In the genomic region with DNA sequence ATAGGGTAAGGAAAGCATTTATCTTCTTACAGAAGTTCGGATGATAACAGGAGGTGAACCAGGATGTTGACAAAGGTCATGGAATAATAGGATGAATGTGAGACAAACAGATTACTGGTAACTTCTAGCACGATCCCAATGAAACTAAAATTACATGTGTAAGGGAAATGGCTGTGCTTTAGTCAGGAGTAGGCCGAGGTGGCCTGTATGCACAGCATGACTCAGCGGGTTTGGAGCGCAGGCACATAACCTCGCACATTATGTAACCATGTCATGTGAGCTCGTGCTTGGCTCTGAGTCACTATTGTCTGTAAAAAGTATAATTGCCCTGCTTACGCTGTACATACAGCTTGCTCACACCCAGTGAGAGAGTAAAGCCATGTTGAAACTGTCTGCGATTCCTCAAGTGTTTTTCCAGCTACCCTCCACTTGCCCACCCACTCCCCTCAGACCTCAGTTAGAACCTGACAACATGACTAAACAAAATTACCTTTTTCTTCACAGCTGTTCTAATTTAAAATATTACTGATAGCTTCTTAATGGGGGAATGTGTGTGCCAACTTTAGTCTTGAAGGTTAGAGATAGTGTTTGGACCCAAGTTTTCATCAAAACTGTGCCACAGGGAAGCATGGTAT, we compare ENCODE assay signal across 1 cellular context.
A peak's percentile ranks its signal among the peaks of the same experiment; 100 is the strongest.
TF ChIP-seq lines count a peak whose summit lies in the region.

No MANE protein-coding gene starts in this region.

TF ChIP-seq in K562, 482 proteins besides CTCF, POLR2A, EP300 and RAD21 (continued from another document and continues in another):
- TF ChIP-seq, protein P1, sequence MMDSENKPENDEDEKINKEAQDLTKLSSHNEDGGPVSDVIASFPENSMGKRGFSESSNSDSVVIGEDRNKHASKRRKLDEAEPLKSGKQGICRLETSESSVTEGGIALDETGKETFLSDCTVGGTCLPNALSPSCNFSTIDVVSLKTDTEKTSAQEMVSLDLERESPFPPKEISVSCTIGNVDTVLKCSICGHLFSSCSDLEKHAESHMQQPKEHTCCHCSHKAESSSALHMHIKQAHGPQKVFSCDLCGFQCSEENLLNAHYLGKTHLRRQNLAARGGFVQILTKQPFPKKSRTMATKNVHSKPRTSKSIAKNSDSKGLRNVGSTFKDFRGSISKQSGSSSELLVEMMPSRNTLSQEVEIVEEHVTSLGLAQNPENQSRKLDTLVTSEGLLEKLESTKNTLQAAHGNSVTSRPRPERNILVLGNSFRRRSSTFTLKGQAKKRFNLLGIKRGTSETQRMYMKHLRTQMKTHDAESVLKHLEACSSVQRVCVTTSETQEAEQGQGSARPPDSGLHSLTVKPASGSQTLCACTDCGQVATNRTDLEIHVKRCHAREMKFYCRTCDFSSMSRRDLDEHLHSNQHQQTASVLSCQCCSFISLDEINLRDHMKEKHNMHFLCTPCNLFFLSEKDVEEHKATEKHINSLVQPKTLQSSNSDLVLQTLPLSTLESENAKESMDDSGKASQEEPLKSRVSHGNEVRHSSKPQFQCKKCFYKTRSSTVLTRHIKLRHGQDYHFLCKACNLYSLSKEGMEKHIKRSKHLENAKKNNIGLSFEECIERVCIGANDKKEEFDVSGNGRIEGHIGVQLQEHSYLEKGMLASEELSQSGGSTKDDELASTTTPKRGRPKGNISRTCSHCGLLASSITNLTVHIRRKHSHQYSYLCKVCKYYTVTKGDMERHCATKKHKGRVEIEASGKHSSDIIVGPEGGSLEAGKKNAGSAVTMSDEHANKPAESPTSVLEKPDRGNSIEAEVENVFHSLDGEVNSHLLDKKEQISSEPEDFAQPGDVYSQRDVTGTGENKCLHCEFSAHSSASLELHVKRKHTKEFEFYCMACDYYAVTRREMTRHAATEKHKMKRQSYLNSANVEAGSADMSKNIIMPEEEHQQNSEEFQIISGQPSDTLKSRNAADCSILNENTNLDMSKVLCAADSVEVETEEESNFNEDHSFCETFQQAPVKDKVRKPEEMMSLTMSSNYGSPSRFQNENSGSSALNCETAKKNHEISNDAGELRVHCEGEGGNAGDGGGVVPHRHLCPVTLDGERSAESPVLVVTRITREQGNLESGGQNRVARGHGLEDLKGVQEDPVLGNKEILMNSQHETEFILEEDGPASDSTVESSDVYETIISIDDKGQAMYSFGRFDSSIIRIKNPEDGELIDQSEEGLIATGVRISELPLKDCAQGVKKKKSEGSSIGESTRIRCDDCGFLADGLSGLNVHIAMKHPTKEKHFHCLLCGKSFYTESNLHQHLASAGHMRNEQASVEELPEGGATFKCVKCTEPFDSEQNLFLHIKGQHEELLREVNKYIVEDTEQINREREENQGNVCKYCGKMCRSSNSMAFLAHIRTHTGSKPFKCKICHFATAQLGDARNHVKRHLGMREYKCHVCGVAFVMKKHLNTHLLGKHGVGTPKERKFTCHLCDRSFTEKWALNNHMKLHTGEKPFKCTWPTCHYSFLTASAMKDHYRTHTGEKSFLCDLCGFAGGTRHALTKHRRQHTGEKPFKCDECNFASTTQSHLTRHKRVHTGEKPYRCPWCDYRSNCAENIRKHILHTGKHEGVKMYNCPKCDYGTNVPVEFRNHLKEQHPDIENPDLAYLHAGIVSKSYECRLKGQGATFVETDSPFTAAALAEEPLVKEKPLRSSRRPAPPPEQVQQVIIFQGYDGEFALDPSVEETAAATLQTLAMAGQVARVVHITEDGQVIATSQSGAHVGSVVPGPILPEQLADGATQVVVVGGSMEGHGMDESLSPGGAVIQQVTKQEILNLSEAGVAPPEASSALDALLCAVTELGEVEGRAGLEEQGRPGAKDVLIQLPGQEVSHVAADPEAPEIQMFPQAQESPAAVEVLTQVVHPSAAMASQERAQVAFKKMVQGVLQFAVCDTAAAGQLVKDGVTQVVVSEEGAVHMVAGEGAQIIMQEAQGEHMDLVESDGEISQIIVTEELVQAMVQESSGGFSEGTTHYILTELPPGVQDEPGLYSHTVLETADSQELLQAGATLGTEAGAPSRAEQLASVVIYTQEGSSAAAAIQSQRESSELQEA (IDR thresholded peaks at IDR 0.05; ENCODE audit: low read depth), result no peak
- TF ChIP-seq NR2F6 (CRISPR knock-in tag; IDR thresholded peaks at IDR 0.05), result no peak
- peak in 2 of 3 experiments; percentile 23 to 71 for TF ChIP-seq YY1 (IDR thresholded peaks at IDR 0.05; ENCODE audit: borderline replicate concordance in 1 of 3, control insufficient read depth in 1 of 3, extremely low read depth in 1 of 3, insufficient read depth in 3 of 3, insufficient read length in 1 of 3, insufficient replicate concordance in 2 of 3, low read depth in 1 of 3, low read length in 2 of 3)
- peak; percentile 81 for TF ChIP-seq PTTG1 (tag; IDR thresholded peaks at IDR 0.05; ENCODE audit: low read depth)
- no peak for TF ChIP-seq KAT8 (IDR thresholded peaks at IDR 0.05; ENCODE audit: low read depth)
- TF ChIP-seq, protein P2, sequence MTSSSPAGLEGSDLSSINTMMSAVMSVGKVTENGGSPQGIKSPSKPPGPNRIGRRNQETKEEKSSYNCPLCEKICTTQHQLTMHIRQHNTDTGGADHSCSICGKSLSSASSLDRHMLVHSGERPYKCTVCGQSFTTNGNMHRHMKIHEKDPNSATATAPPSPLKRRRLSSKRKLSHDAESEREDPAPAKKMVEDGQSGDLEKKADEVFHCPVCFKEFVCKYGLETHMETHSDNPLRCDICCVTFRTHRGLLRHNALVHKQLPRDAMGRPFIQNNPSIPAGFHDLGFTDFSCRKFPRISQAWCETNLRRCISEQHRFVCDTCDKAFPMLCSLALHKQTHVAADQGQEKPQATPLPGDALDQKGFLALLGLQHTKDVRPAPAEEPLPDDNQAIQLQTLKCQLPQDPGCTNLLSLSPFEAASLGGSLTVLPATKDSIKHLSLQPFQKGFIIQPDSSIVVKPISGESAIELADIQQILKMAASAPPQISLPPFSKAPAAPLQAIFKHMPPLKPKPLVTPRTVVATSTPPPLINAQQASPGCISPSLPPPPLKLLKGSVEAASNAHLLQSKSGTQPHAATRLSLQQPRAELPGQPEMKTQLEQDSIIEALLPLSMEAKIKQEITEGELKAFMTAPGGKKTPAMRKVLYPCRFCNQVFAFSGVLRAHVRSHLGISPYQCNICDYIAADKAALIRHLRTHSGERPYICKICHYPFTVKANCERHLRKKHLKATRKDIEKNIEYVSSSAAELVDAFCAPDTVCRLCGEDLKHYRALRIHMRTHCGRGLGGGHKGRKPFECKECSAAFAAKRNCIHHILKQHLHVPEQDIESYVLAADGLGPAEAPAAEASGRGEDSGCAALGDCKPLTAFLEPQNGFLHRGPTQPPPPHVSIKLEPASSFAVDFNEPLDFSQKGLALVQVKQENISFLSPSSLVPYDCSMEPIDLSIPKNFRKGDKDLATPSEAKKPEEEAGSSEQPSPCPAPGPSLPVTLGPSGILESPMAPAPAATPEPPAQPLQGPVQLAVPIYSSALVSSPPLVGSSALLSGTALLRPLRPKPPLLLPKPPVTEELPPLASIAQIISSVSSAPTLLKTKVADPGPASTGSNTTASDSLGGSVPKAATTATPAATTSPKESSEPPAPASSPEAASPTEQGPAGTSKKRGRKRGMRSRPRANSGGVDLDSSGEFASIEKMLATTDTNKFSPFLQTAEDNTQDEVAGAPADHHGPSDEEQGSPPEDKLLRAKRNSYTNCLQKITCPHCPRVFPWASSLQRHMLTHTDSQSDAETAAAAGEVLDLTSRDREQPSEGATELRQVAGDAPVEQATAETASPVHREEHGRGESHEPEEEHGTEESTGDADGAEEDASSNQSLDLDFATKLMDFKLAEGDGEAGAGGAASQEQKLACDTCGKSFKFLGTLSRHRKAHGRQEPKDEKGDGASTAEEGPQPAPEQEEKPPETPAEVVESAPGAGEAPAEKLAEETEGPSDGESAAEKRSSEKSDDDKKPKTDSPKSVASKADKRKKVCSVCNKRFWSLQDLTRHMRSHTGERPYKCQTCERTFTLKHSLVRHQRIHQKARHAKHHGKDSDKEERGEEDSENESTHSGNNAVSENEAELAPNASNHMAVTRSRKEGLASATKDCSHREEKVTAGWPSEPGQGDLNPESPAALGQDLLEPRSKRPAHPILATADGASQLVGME (CRISPR knock-in tag; IDR thresholded peaks at IDR 0.05), result no peak
- no peak for TF ChIP-seq TAF15 (IDR thresholded peaks at IDR 0.05; ENCODE audit: low read depth, low read length)
- TF ChIP-seq NFIX (CRISPR knock-in tag; IDR thresholded peaks at IDR 0.05; ENCODE audit: low read depth), result no peak
- no peak for TF ChIP-seq SP1 (CRISPR knock-in tag; IDR thresholded peaks at IDR 0.05)
- TF ChIP-seq MIER1 (IDR thresholded peaks at IDR 0.05; ENCODE audit: low read depth), result no peak
- TF ChIP-seq CREM (IDR thresholded peaks at IDR 0.05; ENCODE audit: low read depth), result peak; percentile 38; the same call in 1 of the 2 replicates
- TF ChIP-seq KLF13 (tag; IDR thresholded peaks at IDR 0.05; ENCODE audit: borderline replicate concordance, low read depth), result 0 out of 2 replicates have a peak, but pooled peaks have one; percentile 66
- TF ChIP-seq, protein P3, sequence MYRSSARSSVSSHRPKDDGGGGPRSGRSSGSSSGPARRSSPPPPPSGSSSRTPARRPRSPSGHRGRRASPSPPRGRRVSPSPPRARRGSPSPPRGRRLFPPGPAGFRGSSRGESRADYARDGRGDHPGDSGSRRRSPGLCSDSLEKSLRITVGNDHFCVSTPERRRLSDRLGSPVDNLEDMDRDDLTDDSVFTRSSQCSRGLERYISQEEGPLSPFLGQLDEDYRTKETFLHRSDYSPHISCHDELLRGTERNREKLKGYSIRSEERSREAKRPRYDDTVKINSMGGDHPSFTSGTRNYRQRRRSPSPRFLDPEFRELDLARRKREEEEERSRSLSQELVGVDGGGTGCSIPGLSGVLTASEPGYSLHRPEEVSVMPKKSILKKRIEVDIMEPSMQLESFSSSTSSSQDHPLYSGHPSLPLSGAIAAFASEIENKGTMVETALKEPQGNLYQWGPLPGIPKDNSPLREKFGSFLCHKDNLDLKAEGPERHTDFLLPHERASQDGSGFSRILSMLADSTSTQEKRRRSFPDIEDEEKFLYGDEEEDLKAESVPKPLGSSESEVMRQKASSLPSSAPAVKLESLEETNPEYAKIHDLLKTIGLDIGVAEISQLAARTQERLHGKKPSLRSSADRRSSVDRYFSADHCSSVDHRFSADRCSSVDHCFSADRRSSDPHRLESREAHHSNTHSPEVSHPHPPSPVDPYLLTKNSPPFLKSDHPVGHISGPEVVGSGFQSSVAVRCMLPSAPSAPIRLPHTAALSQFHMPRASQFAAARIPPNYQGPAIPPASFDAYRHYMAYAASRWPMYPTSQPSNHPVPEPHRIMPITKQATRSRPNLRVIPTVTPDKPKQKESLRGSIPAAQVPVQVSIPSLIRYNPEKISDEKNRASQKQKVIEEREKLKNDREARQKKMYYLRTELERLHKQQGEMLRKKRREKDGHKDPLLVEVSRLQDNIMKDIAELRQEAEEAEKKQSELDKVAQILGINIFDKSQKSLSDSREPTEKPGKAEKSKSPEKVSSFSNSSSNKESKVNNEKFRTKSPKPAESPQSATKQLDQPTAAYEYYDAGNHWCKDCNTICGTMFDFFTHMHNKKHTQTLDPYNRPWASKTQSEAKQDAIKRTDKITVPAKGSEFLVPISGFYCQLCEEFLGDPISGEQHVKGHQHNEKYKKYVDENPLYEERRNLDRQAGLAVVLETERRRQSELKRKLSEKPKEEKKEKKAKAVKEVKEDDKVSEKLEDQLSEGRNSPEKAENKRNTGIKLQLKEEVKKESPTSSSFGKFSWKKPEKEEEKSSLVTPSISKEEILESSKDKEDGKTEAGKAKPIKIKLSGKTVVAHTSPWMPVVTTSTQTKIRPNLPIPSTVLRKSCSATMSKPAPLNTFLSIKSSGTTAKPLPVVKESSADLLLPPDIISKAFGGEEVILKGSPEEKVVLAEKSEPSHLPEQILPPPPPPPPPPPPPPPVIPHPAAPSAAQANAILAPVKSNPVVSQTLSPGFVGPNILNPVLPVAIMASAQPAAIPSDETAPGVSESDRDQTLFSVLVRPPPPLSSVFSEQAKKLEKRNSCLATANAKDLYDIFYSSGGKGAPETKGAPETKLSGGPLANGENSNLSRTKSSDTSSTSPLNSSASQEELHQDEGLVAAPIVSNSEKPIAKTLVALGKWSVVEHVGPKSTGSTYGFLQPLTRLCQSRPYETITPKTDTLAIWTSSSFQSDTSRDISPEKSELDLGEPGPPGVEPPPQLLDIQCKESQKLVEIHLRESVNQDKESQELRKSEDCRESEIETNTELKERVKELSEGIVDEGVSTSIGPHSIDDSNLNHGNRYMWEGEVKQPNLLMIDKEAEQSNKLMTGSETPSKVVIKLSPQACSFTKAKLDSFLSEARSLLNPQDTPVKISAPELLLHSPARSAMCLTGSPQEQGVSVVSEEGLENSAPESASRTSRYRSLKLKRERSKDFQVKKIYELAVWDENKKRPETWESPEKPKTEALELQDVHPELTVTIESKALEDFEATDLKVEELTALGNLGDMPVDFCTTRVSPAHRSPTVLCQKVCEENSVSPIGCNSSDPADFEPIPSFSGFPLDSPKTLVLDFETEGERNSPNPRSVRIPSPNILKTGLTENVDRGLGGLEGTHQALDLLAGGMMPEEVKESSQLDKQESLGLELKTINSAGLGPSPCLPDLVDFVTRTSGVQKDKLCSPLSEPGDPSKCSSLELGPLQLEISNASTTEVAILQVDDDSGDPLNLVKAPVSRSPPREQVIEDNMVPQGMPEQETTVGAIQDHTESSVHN (IDR thresholded peaks at IDR 0.05; ENCODE audit: borderline replicate concordance in 1 of 2, low read depth in 1 of 2), result 0 out of 4 replicates have a peak, but pooled peaks of 1 of the 2 experiments have one; percentile 29
- TF ChIP-seq CBX2 (IDR thresholded peaks at IDR 0.05; ENCODE audit: insufficient read depth, low read length, poor library complexity, severe bottlenecking), result no peak
- no peak for TF ChIP-seq ILF3 (IDR thresholded peaks at IDR 0.05; ENCODE audit: borderline replicate concordance)
- no peak for TF ChIP-seq SIRT6 (IDR thresholded peaks at IDR 0.05; ENCODE audit: low read depth, low read length)
- no peak for TF ChIP-seq U2AF1 (optimal IDR thresholded peaks at IDR 0.05; ENCODE audit: low read depth, low read length)
- TF ChIP-seq, protein P4, sequence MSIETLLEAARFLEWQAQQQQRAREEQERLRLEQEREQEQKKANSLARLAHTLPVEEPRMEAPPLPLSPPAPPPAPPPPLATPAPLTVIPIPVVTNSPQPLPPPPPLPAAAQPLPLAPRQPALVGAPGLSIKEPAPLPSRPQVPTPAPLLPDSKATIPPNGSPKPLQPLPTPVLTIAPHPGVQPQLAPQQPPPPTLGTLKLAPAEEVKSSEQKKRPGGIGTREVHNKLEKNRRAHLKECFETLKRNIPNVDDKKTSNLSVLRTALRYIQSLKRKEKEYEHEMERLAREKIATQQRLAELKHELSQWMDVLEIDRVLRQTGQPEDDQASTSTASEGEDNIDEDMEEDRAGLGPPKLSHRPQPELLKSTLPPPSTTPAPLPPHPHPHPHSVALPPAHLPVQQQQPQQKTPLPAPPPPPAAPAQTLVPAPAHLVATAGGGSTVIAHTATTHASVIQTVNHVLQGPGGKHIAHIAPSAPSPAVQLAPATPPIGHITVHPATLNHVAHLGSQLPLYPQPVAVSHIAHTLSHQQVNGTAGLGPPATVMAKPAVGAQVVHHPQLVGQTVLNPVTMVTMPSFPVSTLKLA (conservative IDR thresholded peaks at IDR 0.05), result no peak; a peak in 1 of 4 replicates
- TF ChIP-seq FOXA3 (CRISPR knock-in tag; conservative IDR thresholded peaks at IDR 0.05 in 1 of 2, IDR thresholded peaks at IDR 0.05 in 1 of 2), result no peak
- peak; percentile 90 for TF ChIP-seq SMAD4 (CRISPR knock-in tag; conservative IDR thresholded peaks at IDR 0.05)
- TF ChIP-seq, protein P5, sequence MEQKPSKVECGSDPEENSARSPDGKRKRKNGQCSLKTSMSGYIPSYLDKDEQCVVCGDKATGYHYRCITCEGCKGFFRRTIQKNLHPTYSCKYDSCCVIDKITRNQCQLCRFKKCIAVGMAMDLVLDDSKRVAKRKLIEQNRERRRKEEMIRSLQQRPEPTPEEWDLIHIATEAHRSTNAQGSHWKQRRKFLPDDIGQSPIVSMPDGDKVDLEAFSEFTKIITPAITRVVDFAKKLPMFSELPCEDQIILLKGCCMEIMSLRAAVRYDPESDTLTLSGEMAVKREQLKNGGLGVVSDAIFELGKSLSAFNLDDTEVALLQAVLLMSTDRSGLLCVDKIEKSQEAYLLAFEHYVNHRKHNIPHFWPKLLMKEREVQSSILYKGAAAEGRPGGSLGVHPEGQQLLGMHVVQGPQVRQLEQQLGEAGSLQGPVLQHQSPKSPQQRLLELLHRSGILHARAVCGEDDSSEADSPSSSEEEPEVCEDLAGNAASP (IDR thresholded peaks at IDR 0.05), result no peak
- TF ChIP-seq ZC3H11A (IDR thresholded peaks at IDR 0.05; ENCODE audit: low read depth, low read length), result no peak
- TF ChIP-seq MTA1 (IDR thresholded peaks at IDR 0.05; ENCODE audit: borderline replicate concordance), result no peak
- TF ChIP-seq RBFOX2 (IDR thresholded peaks at IDR 0.05; ENCODE audit: low read depth, low read length), result no peak
